In genomic region chr22:21001601-21002325, GRCh38 we compare ENCODE assay signal across 1 cellular context.
A peak's percentile ranks its signal among the peaks of the same experiment; 100 is the strongest.
TF ChIP-seq lines count a peak whose summit lies in the region.

Gene THAP7 (minus strand): TSS chr22:21002118. CDS start chr22:21001911, 207 bp downstream.

TF ChIP-seq in A549, 52 proteins besides CTCF, POLR2A, EP300 and RAD21 (continued from another document):
- no peak for TF ChIP-seq JUNB (IDR thresholded peaks at IDR 0.05)
- no peak for TF ChIP-seq POLR2AphosphoS2 (conservative IDR thresholded peaks at IDR 0.05; ENCODE audit: low read length)
- TF ChIP-seq CBX8 (IDR thresholded peaks at IDR 0.05) = no peak
- no peak for TF ChIP-seq EHF (CRISPR knock-in tag; IDR thresholded peaks at IDR 0.05)
- TF ChIP-seq USF2 (IDR thresholded peaks at IDR 0.05) = no peak
- no peak for TF ChIP-seq HEYL (CRISPR knock-in tag; IDR thresholded peaks at IDR 0.05)
- 0 out of 2 replicates have a peak, but pooled peaks have one; percentile 6 for TF ChIP-seq BHLHE40 (IDR thresholded peaks at IDR 0.05; ENCODE audit: low read depth, low read length)
- 0 out of 2 replicates have a peak, but pooled peaks have one; percentile 9 for TF ChIP-seq TFCP2L1 (CRISPR knock-in tag; IDR thresholded peaks at IDR 0.05)
- TF ChIP-seq MYC (IDR thresholded peaks at IDR 0.05; ENCODE audit: borderline replicate concordance, low read length) = no peak; the same call in 1 of the 2 replicates
- peak; percentile 97 for TF ChIP-seq E2F6 (IDR thresholded peaks at IDR 0.05; ENCODE audit: borderline replicate concordance, low read depth)
- 0 out of 2 replicates have a peak, but pooled peaks have one; percentile 52 for TF ChIP-seq FOXS1 (CRISPR knock-in tag; IDR thresholded peaks at IDR 0.05)
- TF ChIP-seq HOXA7 (CRISPR knock-in tag; IDR thresholded peaks at IDR 0.05) = no peak
- peak; percentile 74 for TF ChIP-seq CHD2 (IDR thresholded peaks at IDR 0.05; ENCODE audit: low read length, partially characterized antibody)
- no peak for TF ChIP-seq KDM5A (IDR thresholded peaks at IDR 0.05)
- no peak for TF ChIP-seq EHMT2 (IDR thresholded peaks at IDR 0.05; ENCODE audit: low read depth)
- TF ChIP-seq ZSCAN20 (CRISPR knock-in tag; IDR thresholded peaks at IDR 0.05) = no peak
- TF ChIP-seq HDAC2 (IDR thresholded peaks at IDR 0.05) = no peak
- no peak for TF ChIP-seq RARB (CRISPR knock-in tag; IDR thresholded peaks at IDR 0.05)
- peak; percentile 58 for TF ChIP-seq PHF8 (IDR thresholded peaks at IDR 0.05; ENCODE audit: borderline replicate concordance, low read depth)
- TF ChIP-seq ATOH8 (CRISPR knock-in tag; IDR thresholded peaks at IDR 0.05; ENCODE audit: low read depth) = no peak
- peak; percentile 83; the same call in 1 of the 2 replicates for TF ChIP-seq MAZ (IDR thresholded peaks at IDR 0.05; ENCODE audit: borderline replicate concordance, low read depth, low read length)
- no peak for TF ChIP-seq RFX5 (IDR thresholded peaks at IDR 0.05)
- TF ChIP-seq ELK1 (IDR thresholded peaks at IDR 0.05; ENCODE audit: low read depth, low read length) = no peak
- no peak for TF ChIP-seq RCOR1 (IDR thresholded peaks at IDR 0.05; ENCODE audit: low read depth, low read length)
- no peak for TF ChIP-seq ZNF302 (CRISPR knock-in tag; IDR thresholded peaks at IDR 0.05)
- peak in 1 of 2 experiments; percentile 89; a peak in 4 of 5 replicates for TF ChIP-seq JUN (IDR thresholded peaks at IDR 0.05)
- no peak for TF ChIP-seq CEBPB (IDR thresholded peaks at IDR 0.05)
- no peak for TF ChIP-seq HOXB13 (CRISPR knock-in tag; IDR thresholded peaks at IDR 0.05; ENCODE audit: low read depth)
- TF ChIP-seq PBX3 (IDR thresholded peaks at IDR 0.05) = peak; percentile 36; the same call in 1 of the 2 replicates
- TF ChIP-seq SREBF2 (IDR thresholded peaks at IDR 0.05) = no peak
- TF ChIP-seq ESRRA (IDR thresholded peaks at IDR 0.05; ENCODE audit: borderline replicate concordance, low read length) = no peak
